ENCODE assay signal across 8 cellular contexts in the genomic region with DNA sequence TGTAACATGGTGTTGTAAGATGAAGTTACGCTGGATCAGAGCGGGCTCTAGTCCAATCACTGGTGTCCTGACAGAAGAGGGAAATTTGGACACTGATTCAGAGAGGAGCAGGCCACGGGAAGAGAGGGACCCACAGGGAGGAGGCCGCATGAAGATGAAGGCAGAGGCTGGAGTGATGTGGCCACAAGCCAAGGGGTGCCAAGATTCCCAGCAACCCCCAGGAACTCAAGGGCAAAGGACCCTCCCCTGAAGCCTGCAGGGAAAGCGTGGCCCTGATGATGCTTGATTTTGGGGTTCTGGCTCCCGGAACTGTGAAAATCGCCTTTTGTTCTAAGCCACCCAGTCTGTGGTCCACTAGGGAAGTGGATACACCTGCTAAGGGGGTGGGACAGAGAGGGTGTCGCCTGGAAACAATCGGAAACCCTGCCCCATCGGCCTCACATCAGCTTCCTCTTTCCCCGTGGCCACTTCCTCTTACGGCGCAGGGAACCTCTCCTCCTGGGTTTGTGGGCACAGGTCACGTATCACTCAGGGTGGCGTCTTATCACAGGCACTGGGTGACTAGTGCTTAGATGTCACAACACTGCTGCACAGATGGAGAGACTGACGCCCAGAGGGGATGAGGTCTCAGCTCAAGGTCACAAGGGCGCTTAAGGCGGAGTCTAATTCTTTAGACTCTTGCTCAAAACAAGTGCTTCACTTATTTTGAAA. TPM values are rescaled to one million over a fixed set of nuclear protein-coding genes. Genes with fewer than 3 reads are reported as not detected.
A peak's percentile ranks its signal among the peaks of the same experiment; 100 is the strongest.
DNase-seq lines count a peak whose midpoint lies in the region; ATAC-seq and TF ChIP-seq lines count a peak whose summit lies in the region.

No MANE protein-coding gene starts in this region.

- peak overlapping the region; percentile 68 for H3K27ac ChIP-seq in layer of hippocampus (ENCODE audit: low read depth, low read length)

- ATAC-seq in GM21360 (IDR thresholded peaks at IDR 0.05; ENCODE audit: unreplicated experiment), result peak; percentile 73

- H3K27me3 ChIP-seq in layer of hippocampus (ENCODE audit: control insufficient read depth, insufficient read depth, low read length), result no peaks in the 10 kb centered on the region
- no peaks in the 10 kb centered on the region for H3K27me3 ChIP-seq in BE2C

- DNase-seq in AML-193 (lab: John Stamatoyannopoulos, UW) (peak; percentile 98 to 99), NOMO-1 (lab: John Stamatoyannopoulos, UW; ENCODE audit: unreplicated experiment in 2 of 2) (peak; percentile 100), activated T-cell treated with anti-CD3 and anti-CD28 coated beads for 4 hours (peak; percentile 41), NCI-H1092 (lab: John Stamatoyannopoulos, UW) (no peak), BE2C (no peak)
- peak; percentile 34 for DNase-seq in stimulated activated CD8-positive, alpha-beta memory T cell treated with anti-CD3 and anti-CD28 coated beads, Interleukin-4, amount 100 ng/mL, for 24 hours (ENCODE audit: low read depth)

- no peak for TF ChIP-seq CTCF in BE2C (IDR thresholded peaks at IDR 0.05; ENCODE audit: low read depth, low read length)

- H3K36me3 ChIP-seq in BE2C, result no peaks in the 10 kb centered on the region

- no peaks in the 10 kb centered on the region for H3K9me3 ChIP-seq in BE2C

- no peak overlapping the region for H3K4me3 ChIP-seq in BE2C (ENCODE audit: low read depth, low read length)

- H3K4me1 ChIP-seq in BE2C, result peaks cover 18% of the 10 kb centered on the region

RNA-seq across cellular contexts. Expression of a gene that starts 58.0 kb away (rescaled TPM):
- polyA plus RNA-seq in BE2C (2012; ENCODE audit: insufficient read depth, insufficient read length, low read depth), result 95.1 TPM

Comparison
In these comparisons a context has a peak if more than half of its experiments do, and no peak if none do; other contexts are left out.
1. DNase-seq: peak in AML-193 (2 of 2), NOMO-1 (2 of 2), activated T-cell treated with anti-CD3 and anti-CD28 coated beads for 4 hours (single experiment) and stimulated activated CD8-positive, alpha-beta memory T cell treated with anti-CD3 and anti-CD28 coated beads, Interleukin-4, amount 100 ng/mL, for 24 hours (single experiment); none in NCI-H1092 (single experiment) and BE2C (single experiment).